20 cellular contexts compared by ENCODE assay signal in the genomic region with DNA sequence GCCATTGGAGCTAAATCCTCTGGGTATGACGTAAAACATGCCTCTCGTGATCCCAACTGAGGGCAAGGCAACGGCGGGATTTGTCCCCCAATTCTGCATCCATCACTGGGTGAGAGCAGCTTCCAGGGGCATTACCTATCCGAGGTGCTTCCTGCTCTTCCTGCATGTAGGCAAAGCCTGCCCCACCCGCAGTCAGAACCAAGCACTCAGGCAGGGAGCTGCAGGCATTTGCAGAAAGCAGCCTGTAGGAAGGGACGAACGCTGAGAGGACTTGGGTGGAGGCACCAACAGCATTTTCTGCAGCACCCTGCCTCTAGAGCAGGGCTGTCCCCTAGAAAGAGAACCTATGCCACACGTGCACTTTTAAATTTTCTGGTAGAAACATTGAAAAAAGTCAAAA. TPM values are rescaled to one million over a fixed set of nuclear protein-coding genes. Genes with fewer than 3 reads are reported as not detected.
"Had no signal": no experiment of that assay in that cellular context is flagged by ENCODE, and none has a peak within 500 bp of the region (broad histone marks: within the 10 kb centered on the region; RNA-seq: fewer than 3 reads in every experiment).

No MANE protein-coding gene starts in this region.

- H3K27me3 ChIP-seq: pancreas, suprapubic skin, tibial artery had no signal

- ATAC-seq: activated naive CD8-positive, alpha-beta T cell treated with anti-CD3 and anti-CD28 coated beads, Interleukin-2, amount 50 U/mL, for 24 hours; activated T-cell treated with anti-CD3 and anti-CD28 coated beads, Interleukin-2, amount 50 U/mL, for 4 hours; activated T-helper 17 cell treated with anti-CD3 and anti-CD28 coated beads, Interleukin-2, amount 50 U/mL, for 72 hours; left ventricle myocardium superior; pancreas; psoas muscle had no signal

- FAIRE-seq: pancreas had no signal

- H3K27ac ChIP-seq: pancreas, psoas muscle, suprapubic skin, tibial artery had no signal

- H3K4me3 ChIP-seq: pancreas, psoas muscle, suprapubic skin, tibial artery had no signal

- H3K36me3 ChIP-seq: pancreas, suprapubic skin, tibial artery had no signal

- H3K4me1 ChIP-seq: pancreas, psoas muscle, tibial artery had no signal

- DNase-seq: activated CD4-positive, alpha-beta memory T cell treated with anti-CD3 and anti-CD28 coated beads, Interleukin-2, amount 10 ng/mL, durations not matched to agents 7 days and 5 days; activated CD4-positive, alpha-beta T cell treated with anti-CD3 and anti-CD28 coated beads for 1 hour; activated CD4-positive, alpha-beta T cell treated with anti-CD3 and anti-CD28 coated beads, Interleukin-2, amount 10 ng/mL, durations not matched to agents 7 days and 5 days; activated naive CD8-positive, alpha-beta T cell treated with anti-CD3 and anti-CD28 coated beads, Interleukin-2, amount 50 U/mL, for 24 hours; activated T-cell treated with anti-CD3 and anti-CD28 coated beads, Interleukin-2, amount 50 U/mL, for 4 hours; amygdala; central memory CD4-positive, alpha-beta T cell; hippocampal formation; left ventricle myocardium superior; naive B cell; pancreas; psoas muscle; stimulated activated naive CD4-positive, alpha-beta T cell; SW 1271; T1000; tibial artery had no signal

- H3K9me3 ChIP-seq: pancreas, psoas muscle, suprapubic skin, tibial artery had no signal

RNA-seq across cellular contexts. Expression of gene BCO1, which starts 5.4 kb away (rescaled TPM):
- total RNA-seq: activated CD4-positive, alpha-beta memory T cell treated with anti-CD3 and anti-CD28 coated beads, Interleukin-2, amount 10 ng/mL, durations not matched to agents 7 days and 5 days; activated CD4-positive, alpha-beta T cell treated with anti-CD3 and anti-CD28 coated beads, Interleukin-2, amount 10 ng/mL, durations not matched to agents 7 days and 5 days; activated T-cell treated with anti-CD3 and anti-CD28 coated beads, Interleukin-2, amount 50 U/mL, for 4 hours; activated T-helper 17 cell treated with anti-CD3 and anti-CD28 coated beads, Interleukin-2, amount 50 U/mL, for 72 hours; left ventricle myocardium superior; lung microvascular endothelial cell; psoas muscle had no signal
- polyA plus RNA-seq: neural cell had no signal
